ENCODE assay signal across 22 cellular contexts in genomic region chr2:85953476-85953875, GRCh38.
DNase-seq lines count a peak whose midpoint lies in the region; ATAC-seq, FAIRE-seq and TF ChIP-seq lines count a peak whose summit lies in the region.
"Had no signal": no experiment of that assay in that cellular context is flagged by ENCODE, and none has a peak within 500 bp of the region (broad histone marks: within the 10 kb centered on the region; RNA-seq: fewer than 3 reads in every experiment).

No MANE protein-coding gene starts in this region.

- H3K27ac ChIP-seq in SK-N-SH (ENCODE audit: low read depth in 2 of 2, low read length in 1 of 2) (no peak overlapping the region), K562 (ENCODE audit: extremely low read depth, low read depth, low read length) (no peak overlapping the region), lung (ENCODE audit: low read depth in 1 of 2, low read length in 1 of 2) (peak overlapping the region in 1 of 2 donors; percentile 88), urinary bladder (ENCODE audit: low read depth) (peak overlapping the region; percentile 58)
- H3K27ac ChIP-seq: left ventricle myocardium inferior had no signal

- H4K20me1 ChIP-seq in SK-N-SH (ENCODE audit: insufficient read depth) (no peaks in the 10 kb centered on the region), K562 (replicated peaks; ENCODE audit: control insufficient read depth, insufficient read depth, low read length) (no peaks in the 10 kb centered on the region)

- 66% methylated on average over 5 of the region's 5 CpGs for WGBS in SK-N-SH (ENCODE audit: low lambda C conversion rate)
- WGBS in K562 (ENCODE audit: insufficient coverage, low coverage, missing lambda C conversion rate), result 44% methylated on average over 5 of the region's 5 CpGs
- 48 to 56% methylated on average over 5 of the region's 5 CpGs for WGBS in lung, 2 donors
- 54% methylated on average over 5 of the region's 5 CpGs for WGBS in urinary bladder

- peak; percentile 43 for ATAC-seq in SK-N-SH treated with all-trans-retinoic acid at 6 μM for 48 hours
- no peak for ATAC-seq in K562
- no peak for ATAC-seq in lung (ENCODE audit: insufficient read depth, low FRiP score)
- ATAC-seq: activated CD8-positive, alpha-beta T cell treated with anti-CD3 and anti-CD28 coated beads, Interleukin-2, amount 10 ng/mL, durations not matched to agents 7 days and 5 days; pancreas had no signal

- FAIRE-seq in K562 (lab: Jason Lieb, UNC), result no peak
- FAIRE-seq: pancreas had no signal

- no peak overlapping the region for H3K4me3 ChIP-seq in SK-N-SH (ENCODE audit: low read depth in 2 of 2, low read length in 1 of 2)
- no peak overlapping the region for H3K4me3 ChIP-seq in K562
- H3K4me3 ChIP-seq in lung, result no peak overlapping the region
- no peak overlapping the region for H3K4me3 ChIP-seq in urinary bladder (ENCODE audit: low read depth, low read length)
- H3K4me3 ChIP-seq: left ventricle myocardium inferior, pancreas had no signal

- TF ChIP-seq RAD21 in SK-N-SH (IDR thresholded peaks at IDR 0.05; ENCODE audit: low read length) (no peak), K562 (CRISPR knock-in tag; conservative IDR thresholded peaks at IDR 0.05 in 1 of 2, IDR thresholded peaks at IDR 0.05 in 1 of 2) (no peak)

- H3K4me2 ChIP-seq in SK-N-SH, result no peak overlapping the region
- no peak overlapping the region for H3K4me2 ChIP-seq in K562 (ENCODE audit: insufficient read depth, low read length)

- TF ChIP-seq POLR2A in K562 (conservative IDR thresholded peaks at IDR 0.05), result no peak

- H3K4me1 ChIP-seq in SK-N-SH (ENCODE audit: control insufficient read depth in 1 of 2, insufficient read depth in 2 of 2, low read depth in 1 of 2, low read length in 1 of 2) (peaks cover 0 to 3% of the 10 kb centered on the region in 2 experiments; a peak in 1 of 4 replicates), K562 (replicated peaks in 1 of 2; ENCODE audit: control insufficient read depth in 2 of 2, insufficient read depth in 2 of 2, low read length in 2 of 2) (peaks cover 21 to 28% of the 10 kb centered on the region in 2 experiments), lung (ENCODE audit: control insufficient read depth in 2 of 2, insufficient read depth in 2 of 2, low read length in 2 of 2) (peaks cover 0 to 10% of the 10 kb centered on the region in 2 donors), urinary bladder (ENCODE audit: insufficient read depth) (no peaks in the 10 kb centered on the region)

- H3K9me3 ChIP-seq in SK-N-SH (no peaks in the 10 kb centered on the region), K562 (replicated peaks; ENCODE audit: control insufficient read depth, insufficient read depth, low read depth, low read length) (no peaks in the 10 kb centered on the region), lung (ENCODE audit: control insufficient read depth in 2 of 2, insufficient read depth in 1 of 2, low read length in 1 of 2) (no peaks in the 10 kb centered on the region)
- H3K9me3 ChIP-seq: left ventricle myocardium inferior, pancreas had no signal

- H3K27me3 ChIP-seq in SK-N-SH (ENCODE audit: insufficient read depth) (no peaks in the 10 kb centered on the region), K562 (ENCODE audit: control insufficient read depth in 2 of 2, insufficient read depth in 2 of 2, low read length in 2 of 2) (no peaks in the 10 kb centered on the region), lung (ENCODE audit: control insufficient read depth, insufficient read depth) (no peaks in the 10 kb centered on the region)
- H3K27me3 ChIP-seq: pancreas had no signal

- H3K9ac ChIP-seq in SK-N-SH (no peak overlapping the region), K562 (ENCODE audit: insufficient read depth in 1 of 2, low read depth in 2 of 2, low read length in 2 of 2) (no peak overlapping the region)

- H3K36me3 ChIP-seq in SK-N-SH (replicated peaks in 1 of 2; ENCODE audit: control insufficient read depth in 1 of 2, insufficient read depth in 2 of 2, low read length in 1 of 2) (no peaks in the 10 kb centered on the region), K562 (ENCODE audit: control insufficient read depth, insufficient read depth, low read length) (no peaks in the 10 kb centered on the region), lung (ENCODE audit: control insufficient read depth in 2 of 2, insufficient read depth in 2 of 2, low read length in 2 of 2) (no peaks in the 10 kb centered on the region), urinary bladder (ENCODE audit: insufficient read depth) (no peaks in the 10 kb centered on the region)
- H3K36me3 ChIP-seq: left ventricle myocardium inferior, pancreas had no signal

- no peaks in the 10 kb centered on the region for H3K9me1 ChIP-seq in K562 (ENCODE audit: control insufficient read depth, insufficient read depth, low read length)

- H3F3A ChIP-seq in SK-N-SH (replicated peaks; ENCODE audit: insufficient read depth), result no peaks in the 10 kb centered on the region

- no peaks in the 10 kb centered on the region for H3K79me2 ChIP-seq in SK-N-SH (ENCODE audit: insufficient read depth)
- H3K79me2 ChIP-seq in K562 (ENCODE audit: control insufficient read depth, insufficient read depth, low read length), result no peaks in the 10 kb centered on the region

- TF ChIP-seq EP300 in SK-N-SH (IDR thresholded peaks at IDR 0.05; ENCODE audit: borderline replicate concordance in 1 of 2, low read depth in 1 of 2, low read length in 1 of 2), result no peak
- no peak for TF ChIP-seq EP300 in K562 (IDR thresholded peaks at IDR 0.05; ENCODE audit: low read length)

- intact Hi-C loops in K562 (cut with micrococcal nuclease), result loop anchor here (2.0 to 5.0 kb wide), 3 partner anchors 19 to 66 kb away; partner anchors contain the start of gene ST3GAL5

- no peaks in the 10 kb centered on the region for H3K9me2 ChIP-seq in SK-N-SH

- DNase-seq in SK-N-SH (no peak), K562 (ENCODE audit: extremely low read depth in 1 of 4, low spot score in 3 of 4) (no peak), lung (ENCODE audit: low spot score) (peak; percentile 28), medulla oblongata (ENCODE audit: extremely low spot score) (no peak), T-helper 1 cell (no peak)
- no peak for DNase-seq in activated CD8-positive, alpha-beta memory T cell treated with anti-CD3 and anti-CD28 coated beads for 24 hours
- DNase-seq: activated B cell treated with CpG ODN at 0.5 μM for 24 hours; activated CD8-positive, alpha-beta T cell treated with anti-CD3 and anti-CD28 coated beads, Interleukin-2, amount 10 ng/mL, durations not matched to agents 7 days and 5 days; activated naive CD4-positive, alpha-beta T cell treated with anti-CD3 and anti-CD28 coated beads, Interleukin-2, amount 50 U/mL, for 16 hours; activated T-cell treated with anti-CD3 and anti-CD28 coated beads, Interleukin-2, amount 50 U/mL, for 48 hours; DND-41; H7; KG1; left ventricle myocardium inferior; naive B cell; NCI-H1092; NCI-H2081 treated with DMSO at 0.1 percent for 48 hours; pancreas; stimulated activated CD4-positive, alpha-beta T cell treated with anti-CD3 and anti-CD28 coated beads, Interleukin-2, amount 100 ng/mL, for 24 hours; T-helper 2 cell had no signal

- no peak overlapping the region for H2AFZ ChIP-seq in SK-N-SH (ENCODE audit: low read depth)
- peak overlapping the region; percentile 76 for H2AFZ ChIP-seq in K562 (ENCODE audit: low read depth, low read length)

- CTCF ChIA-PET in SK-N-SH (lab: Yijun Ruan, JAX) (no interaction called here), K562 (lab: Yijun Ruan, JAX; ENCODE audit: low intra/inter-chr PET ratio) (no interaction called here)

- no TSS peak for BruUV-seq in K562 (replicated peaks; lab: Mats Ljungman, UMichigan)

- POLR2A ChIA-PET in SK-N-SH (lab: Yijun Ruan, JAX) (no interaction called here), K562 (lab: Yijun Ruan, JAX) (no interaction called here)

- TF ChIP-seq CTCF in SK-N-SH (IDR thresholded peaks at IDR 0.05) (no peak), K562 (IDR thresholded peaks at IDR 0.05 in 2 of 3, conservative IDR thresholded peaks at IDR 0.05 in 1 of 3; ENCODE audit: insufficient read depth in 2 of 3, low read depth in 1 of 3, low read length in 3 of 3) (no peak), lung (IDR thresholded peaks at IDR 0.05; ENCODE audit: control extremely low read depth, extremely low read depth) (no peak)

- in situ Hi-C loops in K562 (cut with MboI), result no loop called here

TF ChIP-seq in SK-N-SH, 30 proteins besides CTCF, POLR2A, EP300 and RAD21:
- TF ChIP-seq GATA2 (CRISPR knock-in tag; IDR thresholded peaks at IDR 0.05), result no peak
TF ChIP-seq in SK-N-SH: peak in this region for 0.

TF ChIP-seq in K562, 482 proteins besides CTCF, POLR2A, EP300 and RAD21 (continues in another document):
- no peak for TF ChIP-seq TEAD4 (IDR thresholded peaks at IDR 0.05; ENCODE audit: low read length)
- TF ChIP-seq TEAD4 (CRISPR knock-in tag; IDR thresholded peaks at IDR 0.05; ENCODE audit: borderline replicate concordance), result no peak
- TF ChIP-seq SRF (CRISPR knock-in tag; IDR thresholded peaks at IDR 0.05), result no peak
- no peak for TF ChIP-seq GTF3C2 (IDR thresholded peaks at IDR 0.05; ENCODE audit: borderline replicate concordance, extremely low read depth, insufficient read length)
